ENCODE assay signal across 8 cellular contexts in genomic region chr9:35477211-35477855, GRCh38. TPM values are rescaled to one million over a fixed set of nuclear protein-coding genes. Genes with fewer than 3 reads are reported as not detected.
A peak's percentile ranks its signal among the peaks of the same experiment; 100 is the strongest.
DNase-seq lines count a peak whose midpoint lies in the region; ATAC-seq, FAIRE-seq and TF ChIP-seq lines count a peak whose summit lies in the region.
"Not testable (repeated sequence)": the region's sequence is repeated elsewhere in the genome, so short reads cannot be mapped to it uniquely, and the experiment has no call there.

No MANE protein-coding gene starts in this region.

- not testable (repeated sequence) for TF ChIP-seq POLR2A in HCT116 (IDR thresholded peaks at IDR 0.05; ENCODE audit: borderline replicate concordance, extremely low read depth, insufficient read depth, insufficient read length)

- CTCF ChIA-PET in HCT116 (lab: Charles Lee), result interaction anchor here (0.7 to 4.5 kb wide), 9 partner anchors 36 to 717 kb away, joined by 3 to 21 read pairs (median 9); partner anchors contain the start of gene ATOSB

- ATAC-seq in HCT116, result peak; percentile 99
- ATAC-seq in foreskin keratinocyte, result peak; percentile 72
- peak; percentile 96 for ATAC-seq in mucosa of descending colon

- not testable (repeated sequence) for H3K4me2 ChIP-seq in HCT116 (ENCODE audit: low read length)

- not testable (repeated sequence) for H3K36me3 ChIP-seq in HCT116 (ENCODE audit: control insufficient read depth in 1 of 2, insufficient read depth in 2 of 2, low read length in 2 of 2); mucosa of descending colon (ENCODE audit: low read depth)

- intact Hi-C loops in HCT116 (cut with micrococcal nuclease) (loop anchor here (1.0 to 10.0 kb wide), 6 partner anchors 285 to 717 kb away; partner anchors contain the start of genes DNAJB5 and PIGO), mucosa of descending colon (cut with DNase I, micrococcal nuclease) (loop anchor here in 1 of 2 donors (5.0 to 10.0 kb wide), 2 partner anchors 363 to 580 kb away; partner anchors contain the start of gene ATOSB)

- peak; percentile 61 for FAIRE-seq in D721Med (lab: Jason Lieb, UNC)

- RAD21 ChIA-PET in HCT116 (lab: Charles Lee; ENCODE audit: low non-redundant PET in 1 of 2, low total read pairs in 2 of 2, uncharacterized antibody in 2 of 2, unreplicated experiment in 2 of 2), result interaction anchor here in 1 of 2 experiments (1.1 to 1.4 kb wide), 3 partner anchors 360 to 578 kb away, joined by 4 read pairs; no protein-coding TSS in a partner anchor

- peak; percentile 38 for DNase-seq in D721Med (ENCODE audit: insufficient read length, low spot score)
- peak; percentile 73 for DNase-seq in HCT116 (ENCODE audit: low read depth, low spot score)
- DNase-seq in NCI-H187 (lab: John Stamatoyannopoulos, UW), result peak; percentile 1 to 8
- peak; percentile 5 for DNase-seq in SHP77 treated with DMSO at 0.1 percent for 48 hours (lab: John Stamatoyannopoulos, UW)
- DNase-seq in amygdala (lab: John Stamatoyannopoulos, UW), result peak in 45 of 56 donors; percentile 2 to 76 (median 34)
- DNase-seq in foreskin keratinocyte, result peak; percentile 27 to 61
- peak in 2 of 3 donors; percentile 31 to 50 for DNase-seq in mucosa of descending colon
- peak; percentile 84 for DNase-seq in stromal cell of bone marrow (ENCODE audit: low read depth)

- H4K20me1 ChIP-seq in HCT116 (ENCODE audit: insufficient read depth), result not testable (repeated sequence)

- POLR2A ChIA-PET in HCT116 (lab: Charles Lee), result not testable (repeated sequence)

- H3K27me3 ChIP-seq in HCT116 (ENCODE audit: insufficient read depth, low read length), result not testable (repeated sequence)
- H3K27me3 ChIP-seq in foreskin keratinocyte, result peaks cover 12% of the 10 kb centered on the region

- H2AFZ ChIP-seq in HCT116 (ENCODE audit: low read depth, low read length, poor library complexity, severe bottlenecking), result peak overlapping the region; percentile 34

- H3K27ac ChIP-seq in HCT116 (ENCODE audit: low read depth, low read length); foreskin keratinocyte: not testable (repeated sequence)

- H3K9ac ChIP-seq in HCT116 (ENCODE audit: low read length), result not testable (repeated sequence)

- BruUV-seq in HCT116 (replicated peaks; lab: Mats Ljungman, UMichigan), result not testable (repeated sequence)

- H3K9me2 ChIP-seq in HCT116 (ENCODE audit: insufficient read depth), result not testable (repeated sequence)

- TF ChIP-seq RAD21 in HCT116 (IDR thresholded peaks at IDR 0.05; ENCODE audit: low read depth), result peak; percentile 94

- not testable (repeated sequence) for H3K79me2 ChIP-seq in HCT116 (ENCODE audit: insufficient read depth, low read length)

- H3K9me3 ChIP-seq in HCT116 (ENCODE audit: control insufficient read depth in 1 of 2, insufficient read depth in 1 of 2, low read depth in 1 of 2, low read length in 2 of 2); mucosa of descending colon: not testable (repeated sequence)

- not testable (repeated sequence) for H3K4me3 ChIP-seq in HCT116 (replicated peaks in 1 of 2; ENCODE audit: low read depth in 1 of 2, low read length in 2 of 2); mucosa of descending colon

- not testable (repeated sequence) for H3K4me1 ChIP-seq in HCT116 (ENCODE audit: control insufficient read depth in 1 of 2, insufficient read depth in 2 of 2, low read length in 2 of 2); foreskin keratinocyte; mucosa of descending colon (ENCODE audit: low read depth)

- TF ChIP-seq CTCF in D721Med (IDR thresholded peaks at IDR 0.05; ENCODE audit: insufficient read depth, missing control alignments), result peak; percentile 90
- peak; percentile 79 to 88 (median 86) for TF ChIP-seq CTCF in HCT116 (IDR thresholded peaks at IDR 0.05 in 2 of 3, conservative IDR thresholded peaks at IDR 0.05 in 1 of 3; ENCODE audit: borderline replicate concordance in 1 of 3, insufficient read depth in 1 of 3, low read depth in 2 of 3, low read length in 2 of 3)
- peak; percentile 95 for TF ChIP-seq CTCF in foreskin keratinocyte (conservative IDR thresholded peaks at IDR 0.05)
- TF ChIP-seq CTCF in mucosa of descending colon (IDR thresholded peaks at IDR 0.05), result peak; percentile 54

RNA-seq across cellular contexts. Expression of gene RUSC2, which starts 12.6 kb away (rescaled TPM):
- total RNA-seq in HCT116 (2021; ENCODE audit: unreplicated experiment) (11.6 TPM), foreskin keratinocyte (15.5 and 16.2 TPM in 2 replicates), mucosa of descending colon (10 to 100 TPM in 1 of 3 donors, 1 to 10 TPM in 2; 1.6 to 60.5 (median 6.6) TPM)
- polyA plus RNA-seq in HCT116 (2012), result 7.3 and 7.7 TPM in 2 replicates
- 8.4 and 9.0 TPM in 2 replicates for polyA plus RNA-seq in foreskin keratinocyte

Comparison
In these comparisons a context has a peak if more than half of its experiments do, and no peak if none do; other contexts are left out.
1. DNase-seq: peak in every context shown above with its lines; median percentile 84 in stromal cell of bone marrow; 73 in HCT116; 44 in foreskin keratinocyte; 40 in mucosa of descending colon; 38 in D721Med; 34 in amygdala; 5 in SHP77 treated with DMSO at 0.1 percent for 48 hours; 4 in NCI-H187.